1 cellular context compared by ENCODE assay signal in the genomic region with DNA sequence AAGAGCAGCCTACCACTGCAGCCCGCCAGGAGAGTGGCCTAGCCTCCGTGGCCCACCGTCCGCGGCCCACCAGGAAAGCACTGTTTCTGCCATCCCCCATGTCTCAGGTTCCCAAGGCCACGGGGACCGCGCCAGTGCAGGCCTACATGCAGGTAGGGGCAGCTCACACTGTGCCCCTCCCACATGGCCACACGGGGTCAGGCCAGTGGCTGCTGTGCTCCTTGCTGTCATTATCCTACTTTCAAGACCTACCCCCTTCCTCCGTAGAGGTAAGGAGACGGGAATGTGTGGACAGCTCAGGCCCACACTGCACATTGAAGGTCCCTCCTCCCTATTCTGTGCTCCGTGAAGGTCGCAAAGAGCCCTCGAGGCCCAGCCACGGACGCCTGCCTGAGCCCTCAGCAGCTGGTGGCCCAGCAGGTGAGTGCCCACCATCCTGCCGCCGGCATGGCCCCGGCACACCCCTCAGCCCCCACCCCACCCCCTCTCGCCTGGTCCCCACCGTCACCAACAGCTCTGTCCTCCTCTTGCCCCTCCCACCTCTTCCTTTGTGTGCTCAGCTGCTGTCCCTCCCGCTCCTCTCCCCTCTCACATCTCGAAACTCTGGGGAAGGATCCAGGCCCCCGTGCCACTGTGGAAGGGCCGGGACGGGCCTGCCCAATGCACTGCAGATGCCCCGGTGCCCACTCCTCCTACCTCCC.
TF ChIP-seq lines count a peak whose summit lies in the region.

No MANE protein-coding gene starts in this region.

TF ChIP-seq in HepG2, 621 proteins besides CTCF, POLR2A, EP300 and RAD21 (continued from another document):
- TF ChIP-seq, protein P1, sequence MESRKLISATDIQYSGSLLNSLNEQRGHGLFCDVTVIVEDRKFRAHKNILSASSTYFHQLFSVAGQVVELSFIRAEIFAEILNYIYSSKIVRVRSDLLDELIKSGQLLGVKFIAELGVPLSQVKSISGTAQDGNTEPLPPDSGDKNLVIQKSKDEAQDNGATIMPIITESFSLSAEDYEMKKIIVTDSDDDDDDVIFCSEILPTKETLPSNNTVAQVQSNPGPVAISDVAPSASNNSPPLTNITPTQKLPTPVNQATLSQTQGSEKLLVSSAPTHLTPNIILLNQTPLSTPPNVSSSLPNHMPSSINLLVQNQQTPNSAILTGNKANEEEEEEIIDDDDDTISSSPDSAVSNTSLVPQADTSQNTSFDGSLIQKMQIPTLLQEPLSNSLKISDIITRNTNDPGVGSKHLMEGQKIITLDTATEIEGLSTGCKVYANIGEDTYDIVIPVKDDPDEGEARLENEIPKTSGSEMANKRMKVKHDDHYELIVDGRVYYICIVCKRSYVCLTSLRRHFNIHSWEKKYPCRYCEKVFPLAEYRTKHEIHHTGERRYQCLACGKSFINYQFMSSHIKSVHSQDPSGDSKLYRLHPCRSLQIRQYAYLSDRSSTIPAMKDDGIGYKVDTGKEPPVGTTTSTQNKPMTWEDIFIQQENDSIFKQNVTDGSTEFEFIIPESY (CRISPR knock-in tag; IDR thresholded peaks at IDR 0.05), result peak; percentile 85
- TF ChIP-seq KDM2A (CRISPR knock-in tag; IDR thresholded peaks at IDR 0.05; ENCODE audit: borderline replicate concordance, low read depth) (peak; percentile 81), ZFX (CRISPR knock-in tag; IDR thresholded peaks at IDR 0.05; ENCODE audit: low read depth) (peak; percentile 38), ZNF83 (CRISPR knock-in tag; IDR thresholded peaks at IDR 0.05; ENCODE audit: borderline replicate concordance) (no peak)
- TF ChIP-seq, protein P2, sequence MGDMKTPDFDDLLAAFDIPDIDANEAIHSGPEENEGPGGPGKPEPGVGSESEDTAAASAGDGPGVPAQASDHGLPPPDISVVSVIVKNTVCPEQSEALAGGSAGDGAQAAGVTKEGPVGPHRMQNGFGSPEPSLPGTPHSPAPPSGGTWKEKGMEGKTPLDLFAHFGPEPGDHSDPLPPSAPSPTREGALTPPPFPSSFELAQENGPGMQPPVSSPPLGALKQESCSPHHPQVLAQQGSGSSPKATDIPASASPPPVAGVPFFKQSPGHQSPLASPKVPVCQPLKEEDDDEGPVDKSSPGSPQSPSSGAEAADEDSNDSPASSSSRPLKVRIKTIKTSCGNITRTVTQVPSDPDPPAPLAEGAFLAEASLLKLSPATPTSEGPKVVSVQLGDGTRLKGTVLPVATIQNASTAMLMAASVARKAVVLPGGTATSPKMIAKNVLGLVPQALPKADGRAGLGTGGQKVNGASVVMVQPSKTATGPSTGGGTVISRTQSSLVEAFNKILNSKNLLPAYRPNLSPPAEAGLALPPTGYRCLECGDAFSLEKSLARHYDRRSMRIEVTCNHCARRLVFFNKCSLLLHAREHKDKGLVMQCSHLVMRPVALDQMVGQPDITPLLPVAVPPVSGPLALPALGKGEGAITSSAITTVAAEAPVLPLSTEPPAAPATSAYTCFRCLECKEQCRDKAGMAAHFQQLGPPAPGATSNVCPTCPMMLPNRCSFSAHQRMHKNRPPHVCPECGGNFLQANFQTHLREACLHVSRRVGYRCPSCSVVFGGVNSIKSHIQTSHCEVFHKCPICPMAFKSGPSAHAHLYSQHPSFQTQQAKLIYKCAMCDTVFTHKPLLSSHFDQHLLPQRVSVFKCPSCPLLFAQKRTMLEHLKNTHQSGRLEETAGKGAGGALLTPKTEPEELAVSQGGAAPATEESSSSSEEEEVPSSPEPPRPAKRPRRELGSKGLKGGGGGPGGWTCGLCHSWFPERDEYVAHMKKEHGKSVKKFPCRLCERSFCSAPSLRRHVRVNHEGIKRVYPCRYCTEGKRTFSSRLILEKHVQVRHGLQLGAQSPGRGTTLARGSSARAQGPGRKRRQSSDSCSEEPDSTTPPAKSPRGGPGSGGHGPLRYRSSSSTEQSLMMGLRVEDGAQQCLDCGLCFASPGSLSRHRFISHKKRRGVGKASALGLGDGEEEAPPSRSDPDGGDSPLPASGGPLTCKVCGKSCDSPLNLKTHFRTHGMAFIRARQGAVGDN (CRISPR knock-in tag; IDR thresholded peaks at IDR 0.05), result peak; percentile 40; the same call in 1 of the 2 replicates
- TF ChIP-seq, protein P3, sequence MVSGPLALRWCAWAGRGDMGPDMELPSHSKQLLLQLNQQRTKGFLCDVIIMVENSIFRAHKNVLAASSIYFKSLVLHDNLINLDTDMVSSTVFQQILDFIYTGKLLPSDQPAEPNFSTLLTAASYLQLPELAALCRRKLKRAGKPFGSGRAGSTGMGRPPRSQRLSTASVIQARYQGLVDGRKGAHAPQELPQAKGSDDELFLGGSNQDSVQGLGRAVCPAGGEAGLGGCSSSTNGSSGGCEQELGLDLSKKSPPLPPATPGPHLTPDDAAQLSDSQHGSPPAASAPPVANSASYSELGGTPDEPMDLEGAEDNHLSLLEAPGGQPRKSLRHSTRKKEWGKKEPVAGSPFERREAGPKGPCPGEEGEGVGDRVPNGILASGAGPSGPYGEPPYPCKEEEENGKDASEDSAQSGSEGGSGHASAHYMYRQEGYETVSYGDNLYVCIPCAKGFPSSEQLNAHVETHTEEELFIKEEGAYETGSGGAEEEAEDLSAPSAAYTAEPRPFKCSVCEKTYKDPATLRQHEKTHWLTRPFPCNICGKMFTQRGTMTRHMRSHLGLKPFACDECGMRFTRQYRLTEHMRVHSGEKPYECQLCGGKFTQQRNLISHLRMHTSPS (CRISPR knock-in tag; IDR thresholded peaks at IDR 0.05; ENCODE audit: low read depth), result 0 out of 2 replicates have a peak, but pooled peaks have one; percentile 25
